8 cellular contexts compared by ENCODE assay signal in genomic region chr20:59571591-59572314, GRCh38. TPM values are rescaled to one million over a fixed set of nuclear protein-coding genes. Genes with fewer than 3 reads are reported as not detected.
DNase-seq lines count a peak whose midpoint lies in the region; ATAC-seq and TF ChIP-seq lines count a peak whose summit lies in the region.

No MANE protein-coding gene starts in this region.

- H3K4me1 ChIP-seq in esophagus squamous epithelium: peaks cover 4 to 7% (median 5%) of the 10 kb centered on the region in 3 donors
- H3K4me1 ChIP-seq in muscle layer of duodenum (ENCODE audit: control insufficient read depth in 1 of 2, insufficient read depth in 2 of 2, low read length in 2 of 2): peaks cover 0 to 5% of the 10 kb centered on the region in 2 donors

- WGBS in esophagus squamous epithelium, 2 donors: 13 to 16% methylated on average over 9 to 18 of the region's 28 CpGs

- no peak for TF ChIP-seq POLR2A in esophagus squamous epithelium (IDR thresholded peaks at IDR 0.05)

- CTCF ChIA-PET in GM10248 (lab: Yijun Ruan, JAX): interaction anchor here (0.9 to 3.8 kb wide), 22 partner anchors 8 to 441 kb away, joined by 3 to 58 read pairs (median 6); no protein-coding TSS in a partner anchor

- DNase-seq in GM10248 (ENCODE audit: extremely low spot score) (peak; percentile 82), NCI-H748 (lab: John Stamatoyannopoulos, UW; ENCODE audit: unreplicated experiment) (peak; percentile 33), esophagus squamous epithelium (lab: John Stamatoyannopoulos, UW) (no peak)
- peak; percentile 62 for DNase-seq in activated T-cell treated with anti-CD3 and anti-CD28 coated beads, Interleukin-2, amount 50 U/mL, for 1 hour
- DNase-seq in stimulated activated CD8-positive, alpha-beta memory T cell treated with anti-CD3 and anti-CD28 coated beads, Interleukin-7, amount 100 ng/mL, for 1 hour (ENCODE audit: low read depth in 2 of 2): peak; percentile 15 to 16

- TF ChIP-seq CTCF in GM10248 (IDR thresholded peaks at IDR 0.05; ENCODE audit: control extremely low read depth, extremely low read depth, low read depth, missing control alignments): peak; percentile 85
- peak; percentile 73 to 92 (median 80) for TF ChIP-seq CTCF in esophagus squamous epithelium (IDR thresholded peaks at IDR 0.05)

- H3K27ac ChIP-seq in esophagus squamous epithelium (peak overlapping the region in 3 of 4 donors; percentile 42 to 68 (median 57)), muscle layer of duodenum (ENCODE audit: low read length) (no peak overlapping the region)

- intact Hi-C loops in esophagus squamous epithelium (cut with DNase I): no loop called here

- POLR2A ChIA-PET in GM10248 (lab: Yijun Ruan, JAX): no interaction called here

- H3K4me3 ChIP-seq in esophagus squamous epithelium: peak overlapping the region; percentile 16 to 66 (median 37)
- peak overlapping the region; percentile 52 to 55 for H3K4me3 ChIP-seq in muscle layer of duodenum (ENCODE audit: low read depth in 1 of 2, low read length in 2 of 2)

- ATAC-seq in HG02642 (IDR thresholded peaks at IDR 0.05; ENCODE audit: poor library complexity, unreplicated experiment): peak; percentile 71
- ATAC-seq in HG03571 (IDR thresholded peaks at IDR 0.05; ENCODE audit: unreplicated experiment): no peak

- no peaks in the 10 kb centered on the region for H3K9me3 ChIP-seq in esophagus squamous epithelium
- H3K9me3 ChIP-seq in muscle layer of duodenum (ENCODE audit: control insufficient read depth in 1 of 2, low read length in 2 of 2): no peaks in the 10 kb centered on the region

- H3K27me3 ChIP-seq in esophagus squamous epithelium: peaks cover 0 to 90% (median 5%) of the 10 kb centered on the region in 4 donors
- H3K27me3 ChIP-seq in muscle layer of duodenum (ENCODE audit: low read depth, low read length): peaks cover 8% of the 10 kb centered on the region

- no peaks in the 10 kb centered on the region for H3K36me3 ChIP-seq in esophagus squamous epithelium
- no peaks in the 10 kb centered on the region for H3K36me3 ChIP-seq in muscle layer of duodenum (ENCODE audit: control insufficient read depth in 1 of 2, insufficient read depth in 2 of 2, low read length in 2 of 2)

RNA-seq across cellular contexts. Expression of gene PHACTR3, which starts 32.6 kb away (rescaled TPM):
- 1 to 10 TPM in 1 of 4 donors, under 1 TPM in 3; 0.13 to 2.5 (median 0.32) TPM for total RNA-seq in esophagus squamous epithelium
